ENCODE assay signal across 9 cellular contexts in the genomic region with DNA sequence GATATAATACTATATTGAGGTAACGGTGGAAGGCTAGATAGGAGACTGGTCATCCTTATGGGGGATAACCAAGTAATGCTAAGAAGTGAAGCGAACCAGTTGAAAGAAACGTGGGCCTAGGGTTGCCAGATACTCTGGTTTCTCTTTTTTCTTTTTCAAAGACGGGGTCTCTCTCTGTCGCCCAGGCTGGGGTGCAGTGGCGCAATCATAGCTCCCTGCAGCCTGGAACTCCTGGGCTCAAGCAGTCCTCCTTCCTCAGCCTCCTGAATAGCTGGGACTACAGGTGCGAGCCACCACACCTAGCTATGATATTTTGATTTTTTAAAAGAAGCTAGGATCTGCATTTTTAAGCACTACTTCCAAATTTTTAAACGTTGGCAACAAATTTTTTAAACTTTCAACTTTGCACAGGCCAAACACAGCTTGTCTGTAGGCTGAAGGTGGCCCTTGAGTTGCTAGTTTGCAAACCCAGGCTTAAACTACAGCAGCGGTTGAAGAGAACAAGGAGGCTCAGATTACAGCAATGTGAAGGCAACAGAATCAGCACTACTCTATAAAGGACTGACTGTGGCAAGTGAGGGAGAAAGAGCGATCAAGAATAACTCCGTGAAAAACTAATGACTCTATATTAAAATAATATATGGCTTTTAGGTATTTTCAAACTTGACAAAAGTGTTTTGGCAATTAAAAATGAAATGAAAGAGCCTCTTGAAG.
A peak's percentile ranks its signal among the peaks of the same experiment; 100 is the strongest.
DNase-seq lines count a peak whose midpoint lies in the region; FAIRE-seq and TF ChIP-seq lines count a peak whose summit lies in the region.
"Had no signal": no experiment of that assay in that cellular context is flagged by ENCODE, and none has a peak within 500 bp of the region (broad histone marks: within the 10 kb centered on the region; RNA-seq: fewer than 3 reads in every experiment).

No MANE protein-coding gene starts in this region.

- TF ChIP-seq CTCF in C4-2B (conservative IDR thresholded peaks at IDR 0.05) (no peak), LNCaP clone FGC (IDR thresholded peaks at IDR 0.05; ENCODE audit: control insufficient read depth, extremely low read depth, insufficient read depth) (no peak), choroid plexus epithelial cell (conservative IDR thresholded peaks at IDR 0.05; ENCODE audit: low read depth, low read length) (no peak), nephron progenitor cell (IDR thresholded peaks at IDR 0.05) (no peak)

- no peaks in the 10 kb centered on the region for H3K36me3 Mint-ChIP-seq in nephron progenitor cell (ENCODE audit: low read depth)

- H3K4me1 Mint-ChIP-seq in nephron progenitor cell: peaks cover 34% of the 10 kb centered on the region

- no peaks in the 10 kb centered on the region for H3K9me3 Mint-ChIP-seq in nephron progenitor cell

- peak overlapping the region; percentile 73 for H3K27ac ChIP-seq in C4-2B

- FAIRE-seq in RCC 7860 (lab: Jason Lieb, UNC): no peak

- no peak for DNase-seq in LNCaP clone FGC (ENCODE audit: low read depth)
- no peak for DNase-seq in choroid plexus epithelial cell (ENCODE audit: low read depth)
- no peak for DNase-seq in nephron progenitor cell
- DNase-seq in anterior cingulate cortex (lab: John Stamatoyannopoulos, UW): no peak
- no peak for DNase-seq in DMS153 (lab: John Stamatoyannopoulos, UW)
- DNase-seq in cortex of kidney (lab: John Stamatoyannopoulos, UW): no peak
- DNase-seq in RCC 7860 (ENCODE audit: low spot score): no peak
- DNase-seq: activated CD4-positive, CD25-positive, alpha-beta regulatory T cell had no signal

- no peak overlapping the region for H3K27ac Mint-ChIP-seq in nephron progenitor cell

- peak overlapping the region; percentile 91 for H3K4me3 Mint-ChIP-seq in nephron progenitor cell

- H3K4me3 ChIP-seq in LNCaP clone FGC (ENCODE audit: low read depth, low read length) (peak overlapping the region; percentile 72), choroid plexus epithelial cell (ENCODE audit: low read depth, low read length) (peak overlapping the region; percentile 92)

- peaks cover 10% of the 10 kb centered on the region for H3K27me3 Mint-ChIP-seq in nephron progenitor cell (ENCODE audit: low read depth, poor library complexity)
